Comparison of ENCODE assay signal across 8 cellular contexts in genomic region chr11:7098235-7098832, GRCh38. TPM values are rescaled to one million over a fixed set of nuclear protein-coding genes. Genes with fewer than 3 reads are reported as not detected.
A peak's percentile ranks its signal among the peaks of the same experiment; 100 is the strongest.
DNase-seq lines count a peak whose midpoint lies in the region; ATAC-seq and TF ChIP-seq lines count a peak whose summit lies in the region.

No MANE protein-coding gene starts in this region.

- H3K36me3 ChIP-seq in RWPE2 (ENCODE audit: low read depth), result no peaks in the 10 kb centered on the region

- H3K9me3 Mint-ChIP-seq in naive B cell, result no peaks in the 10 kb centered on the region
- no peaks in the 10 kb centered on the region for H3K9me3 Mint-ChIP-seq in activated naive CD4-positive, alpha-beta T cell treated with anti-CD3 and anti-CD28 coated beads for 36 hours

- CTCF ChIA-PET in activated naive CD4-positive, alpha-beta T cell treated with anti-CD3 and anti-CD28 coated beads for 36 hours (lab: Charles Lee), result interaction anchor here (0.7 to 2.9 kb wide), 15 partner anchors 42 to 600 kb away, joined by 3 to 15 read pairs (median 4); no protein-coding TSS in a partner anchor

- no peak overlapping the region for H3K4me3 Mint-ChIP-seq in naive B cell
- no peak overlapping the region for H3K4me3 Mint-ChIP-seq in activated naive CD4-positive, alpha-beta T cell treated with anti-CD3 and anti-CD28 coated beads for 36 hours

- H3K9me3 ChIP-seq in RWPE2 (ENCODE audit: severe bottlenecking), result no peaks in the 10 kb centered on the region

- H3K36me3 Mint-ChIP-seq in naive B cell, result no peaks in the 10 kb centered on the region
- H3K36me3 Mint-ChIP-seq in activated naive CD4-positive, alpha-beta T cell treated with anti-CD3 and anti-CD28 coated beads for 36 hours (ENCODE audit: low read depth), result no peaks in the 10 kb centered on the region

- intact Hi-C loops in activated naive CD4-positive, alpha-beta T cell treated with anti-CD3 and anti-CD28 coated beads for 36 hours (cut with micrococcal nuclease), result loop anchor here (1.0 to 10.0 kb wide), 6 partner anchors 179 to 888 kb away; partner anchors contain the start of gene EIF3F

- H3K4me3 ChIP-seq in RWPE2 (ENCODE audit: severe bottlenecking), result no peak overlapping the region

- H3K27ac ChIP-seq in RWPE2 (ENCODE audit: poor library complexity, severe bottlenecking), result no peak overlapping the region

- H3K27ac Mint-ChIP-seq in naive B cell, result no peak overlapping the region
- H3K27ac Mint-ChIP-seq in activated naive CD4-positive, alpha-beta T cell treated with anti-CD3 and anti-CD28 coated beads for 36 hours, result no peak overlapping the region

- no peak for TF ChIP-seq POLR2A in erythroblast (IDR thresholded peaks at IDR 0.05; ENCODE audit: low read length)

- peak; percentile 16 for DNase-seq in ELF-1 (ENCODE audit: low read depth, low spot score)
- DNase-seq in LHCN-M2 (ENCODE audit: low read depth), result peak; percentile 40
- no peak for DNase-seq in RWPE2 (ENCODE audit: low spot score)
- DNase-seq in erythroblast (lab: John Stamatoyannopoulos, UW), result peak; percentile 44 to 66
- peak; percentile 30 for DNase-seq in naive B cell
- no peak for DNase-seq in T1000 (lab: John Stamatoyannopoulos, UW)
- no peak for DNase-seq in activated naive CD4-positive, alpha-beta T cell treated with anti-CD3 and anti-CD28 coated beads for 36 hours

- no peaks in the 10 kb centered on the region for H3K4me1 ChIP-seq in RWPE2 (ENCODE audit: insufficient read depth, poor library complexity, severe bottlenecking)

- peaks cover 33 to 38% (median 34%) of the 10 kb centered on the region in 3 donors for H3K27me3 Mint-ChIP-seq in naive B cell
- peaks cover 11% of the 10 kb centered on the region for H3K27me3 Mint-ChIP-seq in activated naive CD4-positive, alpha-beta T cell treated with anti-CD3 and anti-CD28 coated beads for 36 hours (ENCODE audit: low read depth)

- ATAC-seq in GM21619 (IDR thresholded peaks at IDR 0.05; ENCODE audit: unreplicated experiment) (peak; percentile 80), RWPE2 (ENCODE audit: low read depth) (peak; percentile 64; the same call in 2 of the 3 replicates), naive B cell (ENCODE audit: low read depth in 2 of 2) (peak; percentile 69 to 72)

- no peaks in the 10 kb centered on the region for H3K4me1 Mint-ChIP-seq in naive B cell
- H3K4me1 Mint-ChIP-seq in activated naive CD4-positive, alpha-beta T cell treated with anti-CD3 and anti-CD28 coated beads for 36 hours (ENCODE audit: low read depth), result no peaks in the 10 kb centered on the region

- peaks cover 14% of the 10 kb centered on the region for H3K27me3 ChIP-seq in RWPE2 (ENCODE audit: insufficient read depth, poor library complexity, severe bottlenecking)

- TF ChIP-seq CTCF in RWPE2 (IDR thresholded peaks at IDR 0.05; ENCODE audit: poor library complexity, severe bottlenecking), result peak; percentile 74

RNA-seq across cellular contexts. Expression of gene RBMXL2, which starts 9.5 kb away (rescaled TPM):
- not detected in 2 replicates for total RNA-seq in LHCN-M2 (2014; rRNA removed)
- not detected for polyA plus RNA-seq in LHCN-M2 (2012)
- polyA plus RNA-seq in naive B cell (ENCODE audit: low read depth in 6 of 6), result not detected
- not detected for total RNA-seq in activated naive CD4-positive, alpha-beta T cell treated with anti-CD3 and anti-CD28 coated beads for 36 hours

Comparison
In these comparisons a context has a peak if more than half of its experiments do, and no peak if none do; other contexts are left out.
1. DNase-seq: peak in ELF-1 (single experiment), LHCN-M2 (single experiment), erythroblast (2 of 2) and naive B cell (single experiment); none in RWPE2 (single experiment), T1000 (single experiment) and activated naive CD4-positive, alpha-beta T cell treated with anti-CD3 and anti-CD28 coated beads for 36 hours (single experiment).
2. Peak in every context shown above with its lines, with median percentiles within 50 percentile points of each other: ATAC-seq.